Comparison of ENCODE assay signal across 2 cellular contexts in the genomic region with DNA sequence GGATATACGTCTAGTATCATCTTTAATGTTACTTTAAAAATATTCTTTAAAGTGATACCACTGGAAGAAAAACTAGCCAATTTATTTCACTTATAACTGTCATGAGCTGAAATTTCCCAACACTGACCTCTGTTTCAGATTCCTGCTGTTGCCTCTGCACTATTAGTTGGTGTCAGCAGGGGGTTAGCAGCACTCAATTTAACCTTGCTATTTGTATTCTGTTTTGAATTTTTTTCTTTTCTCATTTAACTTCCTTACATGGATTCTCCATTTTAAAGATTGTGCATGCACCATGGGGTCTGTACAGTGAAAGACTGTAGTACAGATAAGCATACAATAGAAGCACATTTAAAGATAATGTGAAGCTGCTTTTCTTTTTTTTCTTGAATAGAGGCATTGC.
TF ChIP-seq lines count a peak whose summit lies in the region.

No MANE protein-coding gene starts in this region.

TF ChIP-seq in liver, 16 proteins besides CTCF, POLR2A, EP300 and RAD21 (continued from another document):
- TF ChIP-seq SP1 (IDR thresholded peaks at IDR 0.05) (no peak), GABPA (IDR thresholded peaks at IDR 0.05 in 1 of 2, conservative IDR thresholded peaks at IDR 0.05 in 1 of 2) (no peak), TAF1 (conservative IDR thresholded peaks at IDR 0.05) (no peak)
- TF ChIP-seq, protein P1, sequence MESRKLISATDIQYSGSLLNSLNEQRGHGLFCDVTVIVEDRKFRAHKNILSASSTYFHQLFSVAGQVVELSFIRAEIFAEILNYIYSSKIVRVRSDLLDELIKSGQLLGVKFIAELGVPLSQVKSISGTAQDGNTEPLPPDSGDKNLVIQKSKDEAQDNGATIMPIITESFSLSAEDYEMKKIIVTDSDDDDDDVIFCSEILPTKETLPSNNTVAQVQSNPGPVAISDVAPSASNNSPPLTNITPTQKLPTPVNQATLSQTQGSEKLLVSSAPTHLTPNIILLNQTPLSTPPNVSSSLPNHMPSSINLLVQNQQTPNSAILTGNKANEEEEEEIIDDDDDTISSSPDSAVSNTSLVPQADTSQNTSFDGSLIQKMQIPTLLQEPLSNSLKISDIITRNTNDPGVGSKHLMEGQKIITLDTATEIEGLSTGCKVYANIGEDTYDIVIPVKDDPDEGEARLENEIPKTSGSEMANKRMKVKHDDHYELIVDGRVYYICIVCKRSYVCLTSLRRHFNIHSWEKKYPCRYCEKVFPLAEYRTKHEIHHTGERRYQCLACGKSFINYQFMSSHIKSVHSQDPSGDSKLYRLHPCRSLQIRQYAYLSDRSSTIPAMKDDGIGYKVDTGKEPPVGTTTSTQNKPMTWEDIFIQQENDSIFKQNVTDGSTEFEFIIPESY (IDR thresholded peaks at IDR 0.05): no peak
- TF ChIP-seq, protein P2, sequence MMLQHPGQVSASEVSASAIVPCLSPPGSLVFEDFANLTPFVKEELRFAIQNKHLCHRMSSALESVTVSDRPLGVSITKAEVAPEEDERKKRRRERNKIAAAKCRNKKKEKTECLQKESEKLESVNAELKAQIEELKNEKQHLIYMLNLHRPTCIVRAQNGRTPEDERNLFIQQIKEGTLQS (IDR thresholded peaks at IDR 0.05): no peak

TF ChIP-seq in HepG2, 621 proteins besides CTCF, POLR2A, EP300 and RAD21 (continued from another document):
- TF ChIP-seq, protein P3, sequence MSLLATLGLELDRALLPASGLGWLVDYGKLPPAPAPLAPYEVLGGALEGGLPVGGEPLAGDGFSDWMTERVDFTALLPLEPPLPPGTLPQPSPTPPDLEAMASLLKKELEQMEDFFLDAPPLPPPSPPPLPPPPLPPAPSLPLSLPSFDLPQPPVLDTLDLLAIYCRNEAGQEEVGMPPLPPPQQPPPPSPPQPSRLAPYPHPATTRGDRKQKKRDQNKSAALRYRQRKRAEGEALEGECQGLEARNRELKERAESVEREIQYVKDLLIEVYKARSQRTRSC (CRISPR knock-in tag; IDR thresholded peaks at IDR 0.05; ENCODE audit: low read depth): no peak
- TF ChIP-seq IRX3 (CRISPR knock-in tag; IDR thresholded peaks at IDR 0.05; ENCODE audit: borderline replicate concordance, low read depth) (no peak), BRD4 (CRISPR knock-in tag; IDR thresholded peaks at IDR 0.05) (no peak), AGO2 (optimal IDR thresholded peaks at IDR 0.05; ENCODE audit: low read depth, low read length) (no peak), ZFP90 (CRISPR knock-in tag; IDR thresholded peaks at IDR 0.05; ENCODE audit: borderline replicate concordance) (no peak), ZNF644 (CRISPR knock-in tag; IDR thresholded peaks at IDR 0.05; ENCODE audit: low read depth) (no peak), GATAD1 (CRISPR knock-in tag; IDR thresholded peaks at IDR 0.05) (no peak), ZNF329 (CRISPR knock-in tag; IDR thresholded peaks at IDR 0.05; ENCODE audit: low read depth) (no peak), DNMT3B (CRISPR knock-in tag; conservative IDR thresholded peaks at IDR 0.05) (no peak), CENPT (CRISPR knock-in tag; IDR thresholded peaks at IDR 0.05; ENCODE audit: low read depth) (no peak)
- TF ChIP-seq, protein P4, sequence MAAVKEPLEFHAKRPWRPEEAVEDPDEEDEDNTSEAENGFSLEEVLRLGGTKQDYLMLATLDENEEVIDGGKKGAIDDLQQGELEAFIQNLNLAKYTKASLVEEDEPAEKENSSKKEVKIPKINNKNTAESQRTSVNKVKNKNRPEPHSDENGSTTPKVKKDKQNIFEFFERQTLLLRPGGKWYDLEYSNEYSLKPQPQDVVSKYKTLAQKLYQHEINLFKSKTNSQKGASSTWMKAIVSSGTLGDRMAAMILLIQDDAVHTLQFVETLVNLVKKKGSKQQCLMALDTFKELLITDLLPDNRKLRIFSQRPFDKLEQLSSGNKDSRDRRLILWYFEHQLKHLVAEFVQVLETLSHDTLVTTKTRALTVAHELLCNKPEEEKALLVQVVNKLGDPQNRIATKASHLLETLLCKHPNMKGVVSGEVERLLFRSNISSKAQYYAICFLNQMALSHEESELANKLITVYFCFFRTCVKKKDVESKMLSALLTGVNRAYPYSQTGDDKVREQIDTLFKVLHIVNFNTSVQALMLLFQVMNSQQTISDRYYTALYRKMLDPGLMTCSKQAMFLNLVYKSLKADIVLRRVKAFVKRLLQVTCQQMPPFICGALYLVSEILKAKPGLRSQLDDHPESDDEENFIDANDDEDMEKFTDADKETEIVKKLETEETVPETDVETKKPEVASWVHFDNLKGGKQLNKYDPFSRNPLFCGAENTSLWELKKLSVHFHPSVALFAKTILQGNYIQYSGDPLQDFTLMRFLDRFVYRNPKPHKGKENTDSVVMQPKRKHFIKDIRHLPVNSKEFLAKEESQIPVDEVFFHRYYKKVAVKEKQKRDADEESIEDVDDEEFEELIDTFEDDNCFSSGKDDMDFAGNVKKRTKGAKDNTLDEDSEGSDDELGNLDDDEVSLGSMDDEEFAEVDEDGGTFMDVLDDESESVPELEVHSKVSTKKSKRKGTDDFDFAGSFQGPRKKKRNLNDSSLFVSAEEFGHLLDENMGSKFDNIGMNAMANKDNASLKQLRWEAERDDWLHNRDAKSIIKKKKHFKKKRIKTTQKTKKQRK (IDR thresholded peaks at IDR 0.05; ENCODE audit: low read length): no peak
